7 cellular contexts compared by ENCODE assay signal in the genomic region with DNA sequence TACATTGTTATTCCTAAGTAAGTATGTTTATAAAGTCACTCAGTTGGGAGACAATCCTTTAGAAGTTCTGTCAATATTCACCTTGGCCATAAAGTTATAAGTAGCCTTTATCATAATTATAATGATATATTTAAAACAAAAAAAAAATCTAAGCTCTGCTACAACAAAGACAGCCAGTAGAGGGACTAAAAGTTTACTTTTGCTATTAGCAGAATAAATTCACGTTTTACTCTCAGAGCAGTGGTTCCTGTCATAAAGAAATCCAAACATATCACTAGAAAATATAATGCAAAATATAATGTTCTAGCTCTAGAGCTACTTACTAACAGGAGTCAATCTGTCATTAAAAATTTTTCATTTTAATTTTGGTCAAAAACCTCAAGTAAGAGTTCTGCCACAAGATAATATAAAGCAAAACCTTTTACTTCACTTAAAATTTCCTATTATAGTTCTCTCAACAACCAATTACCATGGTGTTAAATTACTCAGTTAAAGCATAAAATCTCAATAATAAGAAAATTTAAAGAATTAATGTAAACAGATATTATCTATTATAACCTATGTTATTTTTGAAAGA. TPM values are rescaled to one million over a fixed set of nuclear protein-coding genes. Genes with fewer than 3 reads are reported as not detected.
A peak's percentile ranks its signal among the peaks of the same experiment; 100 is the strongest.
DNase-seq lines count a peak whose midpoint lies in the region; ATAC-seq and TF ChIP-seq lines count a peak whose summit lies in the region.

No MANE protein-coding gene starts in this region.

- no peak for TF ChIP-seq POLR2A in erythroblast (IDR thresholded peaks at IDR 0.05; ENCODE audit: low read length)
- no peak for TF ChIP-seq POLR2A in gastrocnemius medialis (IDR thresholded peaks at IDR 0.05)

- in situ Hi-C loops in gastrocnemius medialis (cut with MboI; ENCODE audit: low sequenced_read_pairs in 4 of 4), result loop anchor here in 2 of 4 donors (10.0 to 25.0 kb wide), 3 partner anchors 370 to 702 kb away; a partner anchor contains a TSS

- H3K4me2 ChIP-seq in OCI-LY7 (ENCODE audit: low read length), result no peak overlapping the region

- ATAC-seq in gastrocnemius medialis, result no peak
- ATAC-seq in HG03378 (IDR thresholded peaks at IDR 0.05; ENCODE audit: unreplicated experiment), result no peak

- peak; percentile 45 for DNase-seq in OCI-LY7 (ENCODE audit: low spot score)
- DNase-seq in erythroblast (lab: John Stamatoyannopoulos, UW), result peak; percentile 23 to 44
- no peak for DNase-seq in gastrocnemius medialis
- DNase-seq in T-helper 9 cell, result no peak
- DNase-seq in activated T-cell treated with anti-CD3 and anti-CD28 coated beads, Interleukin-2, amount 50 U/mL, for 48 hours, result no peak

- H3K27ac ChIP-seq in OCI-LY7 (ENCODE audit: low read depth, low read length, poor library complexity, severe bottlenecking) (no peak overlapping the region), gastrocnemius medialis (no peak overlapping the region)

- no peaks in the 10 kb centered on the region for H3K27me3 ChIP-seq in gastrocnemius medialis

- H4K20me1 ChIP-seq in OCI-LY7 (ENCODE audit: insufficient read depth, low read length), result no peaks in the 10 kb centered on the region

- CTCF ChIA-PET in OCI-LY7 (lab: Charles Lee; ENCODE audit: unreplicated experiment), result no interaction called here

- POLR2A ChIA-PET in OCI-LY7 (lab: Charles Lee), result interaction anchor here (0.5 to 1.2 kb wide), 9 partner anchors 9 to 378 kb away, joined by 3 to 6 read pairs (median 3); a partner anchor contains a TSS

- TF ChIP-seq CTCF in GM12873 (IDR thresholded peaks at IDR 0.05; ENCODE audit: insufficient read depth, low read depth, low read length, missing control alignments), result peak; percentile 41
- peak; percentile 83 for TF ChIP-seq CTCF in OCI-LY7 (conservative IDR thresholded peaks at IDR 0.05; ENCODE audit: low read length)
- peak in 3 of 5 experiments; percentile 29 to 47 (median 47) for TF ChIP-seq CTCF in gastrocnemius medialis (IDR thresholded peaks at IDR 0.05 in 4 of 5, conservative IDR thresholded peaks at IDR 0.05 in 1 of 5)

- H3K9me3 ChIP-seq in OCI-LY7 (ENCODE audit: low read length) (no peaks in the 10 kb centered on the region), gastrocnemius medialis (no peaks in the 10 kb centered on the region)

- H3K4me3 ChIP-seq in OCI-LY7 (ENCODE audit: low read depth, low read length, poor library complexity, severe bottlenecking) (no peak overlapping the region), gastrocnemius medialis (no peak overlapping the region)

- intact Hi-C loops in OCI-LY7 (cut with micrococcal nuclease; ENCODE audit: unreplicated experiment) (no loop called here), gastrocnemius medialis (cut with DNase I; ENCODE audit: low total_unique reads) (loop anchor here (5.0 kb wide), 1 partner anchor 147 kb away; a partner anchor contains a TSS)

- H3K36me3 ChIP-seq in OCI-LY7 (ENCODE audit: insufficient read depth, low read length), result peaks cover 12% of the 10 kb centered on the region
- H3K36me3 ChIP-seq in gastrocnemius medialis, result no peaks in the 10 kb centered on the region

- no peaks in the 10 kb centered on the region for H3K9me2 ChIP-seq in OCI-LY7 (ENCODE audit: insufficient read depth, low read length)

- no peak overlapping the region for H2AFZ ChIP-seq in OCI-LY7 (ENCODE audit: low read length)

- H3K4me1 ChIP-seq in OCI-LY7 (ENCODE audit: insufficient read depth, low read length, poor library complexity, severe bottlenecking), result no peaks in the 10 kb centered on the region
- H3K4me1 ChIP-seq in gastrocnemius medialis, result peaks cover 5 to 8% of the 10 kb centered on the region in 2 donors

- H3K79me2 ChIP-seq in OCI-LY7 (ENCODE audit: insufficient read depth, low read depth, low read length), result no peaks in the 10 kb centered on the region; the same call in 1 of the 2 replicates

- BruUV-seq in OCI-LY7 (replicated peaks; lab: Mats Ljungman, UMichigan), result no TSS peak

RNA-seq across cellular contexts. Expression of a gene that starts 17.7 kb away (rescaled TPM):
- total RNA-seq in OCI-LY7 (2014; rRNA removed; shearing (Covaris generic)), result 37.0 and 45.6 TPM in 2 replicates
- total RNA-seq in OCI-LY7 (2022) (51.9 and 58.7 TPM in 2 replicates), gastrocnemius medialis (10 to 100 TPM; 16.5 to 24.4 (median 18.0) TPM)

Comparison
In these comparisons a context has a peak if more than half of its experiments do, and no peak if none do; other contexts are left out.
1. DNase-seq: peak in OCI-LY7 (single experiment) and erythroblast (2 of 2); none in gastrocnemius medialis (0 of 2), T-helper 9 cell (single experiment) and activated T-cell treated with anti-CD3 and anti-CD28 coated beads, Interleukin-2, amount 50 U/mL, for 48 hours (0 of 2).
2. Peak in every context shown above with its lines, with median percentiles within 50 percentile points of each other: CTCF ChIP-seq.